Comparison of ENCODE assay signal across 27 cellular contexts in the genomic region with DNA sequence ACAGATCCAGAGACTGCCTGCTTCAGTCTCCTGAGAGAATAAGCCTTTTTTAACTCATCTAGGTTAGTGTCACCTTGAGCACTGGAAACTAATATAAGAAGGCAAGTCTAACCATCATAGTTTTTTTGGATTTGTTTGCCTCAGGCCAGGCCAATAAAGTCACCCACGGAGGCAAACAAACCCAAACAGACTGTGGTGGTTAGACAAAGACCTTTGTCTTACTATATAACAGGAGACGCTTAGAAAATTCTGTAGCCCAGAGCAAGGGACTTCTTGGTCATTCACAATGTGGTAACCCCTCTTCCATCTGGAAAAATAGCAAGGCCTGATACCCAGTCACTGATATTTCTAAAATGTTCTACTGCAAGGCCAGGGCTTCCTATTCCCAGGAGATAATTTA. TPM values are rescaled to one million over a fixed set of nuclear protein-coding genes. Genes with fewer than 3 reads are reported as not detected.
DNase-seq lines count a peak whose midpoint lies in the region; ATAC-seq, FAIRE-seq and TF ChIP-seq lines count a peak whose summit lies in the region.
"Had no signal": no experiment of that assay in that cellular context is flagged by ENCODE, and none has a peak within 500 bp of the region (broad histone marks: within the 10 kb centered on the region; RNA-seq: fewer than 3 reads in every experiment).

No MANE protein-coding gene starts in this region.

- TF ChIP-seq EP300 in esophagus muscularis mucosa (IDR thresholded peaks at IDR 0.05): no peak

- H3K4me3 ChIP-seq in breast epithelium (no peak overlapping the region), esophagus muscularis mucosa (no peak overlapping the region), kidney (ENCODE audit: low read length in 2 of 2) (no peak overlapping the region)
- H3K4me3 ChIP-seq: BLaER1, GM12878 had no signal

- H3K36me3 ChIP-seq in breast epithelium: no peaks in the 10 kb centered on the region
- H3K36me3 ChIP-seq in esophagus muscularis mucosa: no peaks in the 10 kb centered on the region
- no peaks in the 10 kb centered on the region for H3K36me3 ChIP-seq in kidney (ENCODE audit: control insufficient read depth in 1 of 2, insufficient read depth in 2 of 2, low read length in 2 of 2)
- H3K36me3 ChIP-seq: BE2C, BLaER1 had no signal

- DNase-seq in breast epithelium (ENCODE audit: low spot score in 2 of 2) (no peak), MCF 10A (ENCODE audit: unreplicated experiment) (no peak), esophagus muscularis mucosa (ENCODE audit: extremely low spot score) (peak; percentile 55), kidney (no peak)
- no peak for DNase-seq in central memory CD4-positive, alpha-beta T cell
- DNase-seq: 8988T; ACHN; BE2C; C1 segment of cervical spinal cord; CD4-positive, alpha-beta memory T cell; CD4-positive, CD25-positive, alpha-beta regulatory T cell; CD8-positive, alpha-beta memory T cell; COR-L47; DMS 273 treated with DMSO at 0.1 percent for 48 hours; DMS153; DMS53; DMS79; DND-41; EL; GDM1 had no signal

- H3K4me1 ChIP-seq in breast epithelium (no peaks in the 10 kb centered on the region), esophagus muscularis mucosa (peaks cover 0 to 4% (median 0%) of the 10 kb centered on the region in 4 donors), kidney (ENCODE audit: control insufficient read depth in 1 of 2, insufficient read depth in 1 of 2, low read depth in 1 of 2, low read length in 2 of 2) (peaks cover 4 to 35% of the 10 kb centered on the region in 2 donors)
- H3K4me1 ChIP-seq: BE2C, BLaER1 had no signal

- H3K9ac ChIP-seq in kidney (ENCODE audit: low read length in 2 of 2): no peak overlapping the region
- H3K9ac ChIP-seq: BLaER1 had no signal

- CTCF ChIA-PET in MCF 10A (lab: Yijun Ruan, JAX): interaction anchor here (0.6 to 15.8 kb wide), 9 partner anchors 11 to 158 kb away, joined by 3 to 447 read pairs (median 5); no protein-coding TSS in a partner anchor

- no peak overlapping the region for H3K27ac Mint-ChIP-seq in MCF 10A (ENCODE audit: low read depth, unreplicated experiment)
- H3K27ac Mint-ChIP-seq: CD14-positive monocyte; CD4-positive, alpha-beta memory T cell; CD4-positive, CD25-positive, alpha-beta regulatory T cell; CD8-positive, alpha-beta memory T cell had no signal

- 83% methylated on average over 2 of the region's 2 CpGs for whole genome bisulfite sequencing in esophagus muscularis mucosa

- H3K36me3 Mint-ChIP-seq in MCF 10A (ENCODE audit: insufficient read depth, unreplicated experiment): no peaks in the 10 kb centered on the region
- H3K36me3 Mint-ChIP-seq: CD14-positive monocyte; CD4-positive, alpha-beta memory T cell; CD4-positive, CD25-positive, alpha-beta regulatory T cell; CD8-positive, alpha-beta memory T cell had no signal

- H3K9me3 ChIP-seq in breast epithelium (no peaks in the 10 kb centered on the region), esophagus muscularis mucosa (no peaks in the 10 kb centered on the region), kidney (ENCODE audit: control insufficient read depth in 1 of 2, low read length in 2 of 2) (no peaks in the 10 kb centered on the region)
- H3K9me3 ChIP-seq: BE2C, BLaER1 had no signal

- H3K27me3 Mint-ChIP-seq in MCF 10A (ENCODE audit: insufficient read depth, unreplicated experiment): no peaks in the 10 kb centered on the region

- peaks cover 26% of the 10 kb centered on the region for H3K4me1 Mint-ChIP-seq in MCF 10A (ENCODE audit: insufficient read depth, unreplicated experiment)
- H3K4me1 Mint-ChIP-seq: CD14-positive monocyte; CD4-positive, alpha-beta memory T cell; CD4-positive, CD25-positive, alpha-beta regulatory T cell; CD8-positive, alpha-beta memory T cell had no signal

- POLR2A ChIA-PET in MCF 10A (lab: Yijun Ruan, JAX): interaction anchor here (0.9 to 2.4 kb wide), 2 partner anchors 13 to 123 kb away, joined by 3 to 8 read pairs; no protein-coding TSS in a partner anchor

- TF ChIP-seq CTCF in breast epithelium (IDR thresholded peaks at IDR 0.05) (no peak), MCF 10A (IDR thresholded peaks at IDR 0.05; ENCODE audit: unreplicated experiment) (no peak), esophagus muscularis mucosa (IDR thresholded peaks at IDR 0.05) (no peak), kidney (IDR thresholded peaks at IDR 0.05; ENCODE audit: borderline replicate concordance, extremely low read depth, insufficient read depth) (no peak)

- TF ChIP-seq POLR2A in breast epithelium (IDR thresholded peaks at IDR 0.05) (no peak), esophagus muscularis mucosa (IDR thresholded peaks at IDR 0.05; ENCODE audit: low read depth) (no peak)

- BruUV-seq in MCF 10A (replicated peaks; lab: Mats Ljungman, UMichigan): no TSS peak

- intact Hi-C loops in breast epithelium (cut with DNase I; ENCODE audit: low total_unique reads): no loop called here
- intact Hi-C loops in MCF 10A (cut with micrococcal nuclease): no loop called here
- intact Hi-C loops in esophagus muscularis mucosa (cut with DNase I): no loop called here
- intact Hi-C loops in kidney (cut with DNase I): no loop called here

- no peak overlapping the region for H3K4me3 Mint-ChIP-seq in MCF 10A (ENCODE audit: unreplicated experiment)
- H3K4me3 Mint-ChIP-seq: CD14-positive monocyte; CD4-positive, alpha-beta memory T cell; CD4-positive, CD25-positive, alpha-beta regulatory T cell; CD8-positive, alpha-beta memory T cell had no signal

- no peak for FAIRE-seq in kidney (lab: Jason Lieb, UNC)
- FAIRE-seq: A204.1, GM12878, GM12892, GM18507 had no signal

- H3K27me3 ChIP-seq in breast epithelium (no peaks in the 10 kb centered on the region), esophagus muscularis mucosa (no peaks in the 10 kb centered on the region)
- H3K27me3 ChIP-seq: BE2C, BLaER1 had no signal

- no peaks in the 10 kb centered on the region for H3K9me3 Mint-ChIP-seq in MCF 10A (ENCODE audit: unreplicated experiment)

- no peak for ATAC-seq in HG02973 (IDR thresholded peaks at IDR 0.05; ENCODE audit: unreplicated experiment)
- ATAC-seq: GM12878 had no signal

- H3K27ac ChIP-seq in breast epithelium: peak overlapping the region; percentile 4 to 12
- no peak overlapping the region for H3K27ac ChIP-seq in esophagus muscularis mucosa (replicated peaks in 1 of 4)
- peak overlapping the region; percentile 46 to 74 for H3K27ac ChIP-seq in kidney (ENCODE audit: low read depth in 2 of 2, low read length in 2 of 2)
- H3K27ac ChIP-seq: BLaER1 had no signal

RNA-seq across cellular contexts. Expression of a gene that starts 45.3 kb away (rescaled TPM):
- total RNA-seq in breast epithelium (10 to 100 TPM; 10.4 to 43.6 (median 20.6) TPM), MCF 10A (2022) (7.1 and 7.5 TPM in 2 replicates), esophagus muscularis mucosa (10 to 100 TPM; 19.4 to 28.9 (median 26.3) TPM), kidney (71.9 TPM)
- 16.6 TPM for polyA plus RNA-seq in kidney (ENCODE audit: insufficient read depth, low read depth, low replicate concordance)

Comparison
In these comparisons a context has a peak if more than half of its experiments do, and no peak if none do; other contexts are left out.
1. H3K27ac ChIP-seq: peak in breast epithelium (2 of 2) and kidney (2 of 2); none in esophagus muscularis mucosa (0 of 4).